2 cellular contexts compared by ENCODE assay signal in the genomic region with DNA sequence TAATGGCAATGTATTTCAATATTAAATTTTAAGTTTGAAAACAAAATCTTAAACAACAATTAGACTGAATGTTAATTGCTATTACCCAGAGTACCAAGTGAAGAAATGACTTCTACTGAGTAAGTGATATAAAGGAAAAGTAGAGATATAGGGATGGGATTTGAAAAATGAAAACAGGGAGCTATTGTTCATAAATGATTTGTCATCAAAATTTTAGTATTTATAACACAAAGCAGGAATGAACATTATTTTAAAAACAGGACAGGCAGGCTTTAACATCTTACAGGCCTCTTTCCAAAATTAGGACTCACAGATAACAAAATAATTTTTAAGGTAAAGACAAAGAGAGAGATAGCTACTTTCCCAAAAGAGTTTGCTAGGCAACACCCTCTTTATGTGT.
TF ChIP-seq lines count a peak whose summit lies in the region.

No MANE protein-coding gene starts in this region.

TF ChIP-seq in HepG2, 621 proteins besides CTCF, POLR2A, EP300 and RAD21:
- TF ChIP-seq, protein P1, sequence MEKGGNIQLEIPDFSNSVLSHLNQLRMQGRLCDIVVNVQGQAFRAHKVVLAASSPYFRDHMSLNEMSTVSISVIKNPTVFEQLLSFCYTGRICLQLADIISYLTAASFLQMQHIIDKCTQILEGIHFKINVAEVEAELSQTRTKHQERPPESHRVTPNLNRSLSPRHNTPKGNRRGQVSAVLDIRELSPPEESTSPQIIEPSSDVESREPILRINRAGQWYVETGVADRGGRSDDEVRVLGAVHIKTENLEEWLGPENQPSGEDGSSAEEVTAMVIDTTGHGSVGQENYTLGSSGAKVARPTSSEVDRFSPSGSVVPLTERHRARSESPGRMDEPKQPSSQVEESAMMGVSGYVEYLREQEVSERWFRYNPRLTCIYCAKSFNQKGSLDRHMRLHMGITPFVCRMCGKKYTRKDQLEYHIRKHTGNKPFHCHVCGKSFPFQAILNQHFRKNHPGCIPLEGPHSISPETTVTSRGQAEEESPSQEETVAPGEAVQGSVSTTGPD (CRISPR knock-in tag; IDR thresholded peaks at IDR 0.05) = no peak
- TF ChIP-seq ZNF530 (CRISPR knock-in tag; IDR thresholded peaks at IDR 0.05; ENCODE audit: low read depth) (no peak), SP140L (CRISPR knock-in tag; IDR thresholded peaks at IDR 0.05; ENCODE audit: borderline replicate concordance) (no peak), MAFF (IDR thresholded peaks at IDR 0.05; ENCODE audit: low read depth, low read length) (peak; percentile 68; the same call in 1 of the 2 replicates), ZMYM3 (CRISPR knock-in tag; IDR thresholded peaks at IDR 0.05) (no peak), ZNF577 (CRISPR knock-in tag; IDR thresholded peaks at IDR 0.05; ENCODE audit: borderline replicate concordance, low read depth) (no peak), SPEN (CRISPR knock-in tag; IDR thresholded peaks at IDR 0.05; ENCODE audit: low read depth) (no peak), ZFP36 (IDR thresholded peaks at IDR 0.05; ENCODE audit: borderline replicate concordance, low read depth, low read length, partially characterized antibody) (no peak), ZNF547 (CRISPR knock-in tag; IDR thresholded peaks at IDR 0.05) (no peak), MAFK (conservative IDR thresholded peaks at IDR 0.05 in 1 of 2, IDR thresholded peaks at IDR 0.05 in 1 of 2; ENCODE audit: low read length in 2 of 2) (peak; percentile 78 to 83), CBX2 (IDR thresholded peaks at IDR 0.05; ENCODE audit: low read depth, low read length) (no peak), CBX2 (CRISPR knock-in tag; IDR thresholded peaks at IDR 0.05; ENCODE audit: low read depth) (no peak)
- TF ChIP-seq, protein P2, sequence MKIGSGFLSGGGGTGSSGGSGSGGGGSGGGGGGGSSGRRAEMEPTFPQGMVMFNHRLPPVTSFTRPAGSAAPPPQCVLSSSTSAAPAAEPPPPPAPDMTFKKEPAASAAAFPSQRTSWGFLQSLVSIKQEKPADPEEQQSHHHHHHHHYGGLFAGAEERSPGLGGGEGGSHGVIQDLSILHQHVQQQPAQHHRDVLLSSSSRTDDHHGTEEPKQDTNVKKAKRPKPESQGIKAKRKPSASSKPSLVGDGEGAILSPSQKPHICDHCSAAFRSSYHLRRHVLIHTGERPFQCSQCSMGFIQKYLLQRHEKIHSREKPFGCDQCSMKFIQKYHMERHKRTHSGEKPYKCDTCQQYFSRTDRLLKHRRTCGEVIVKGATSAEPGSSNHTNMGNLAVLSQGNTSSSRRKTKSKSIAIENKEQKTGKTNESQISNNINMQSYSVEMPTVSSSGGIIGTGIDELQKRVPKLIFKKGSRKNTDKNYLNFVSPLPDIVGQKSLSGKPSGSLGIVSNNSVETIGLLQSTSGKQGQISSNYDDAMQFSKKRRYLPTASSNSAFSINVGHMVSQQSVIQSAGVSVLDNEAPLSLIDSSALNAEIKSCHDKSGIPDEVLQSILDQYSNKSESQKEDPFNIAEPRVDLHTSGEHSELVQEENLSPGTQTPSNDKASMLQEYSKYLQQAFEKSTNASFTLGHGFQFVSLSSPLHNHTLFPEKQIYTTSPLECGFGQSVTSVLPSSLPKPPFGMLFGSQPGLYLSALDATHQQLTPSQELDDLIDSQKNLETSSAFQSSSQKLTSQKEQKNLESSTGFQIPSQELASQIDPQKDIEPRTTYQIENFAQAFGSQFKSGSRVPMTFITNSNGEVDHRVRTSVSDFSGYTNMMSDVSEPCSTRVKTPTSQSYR (CRISPR knock-in tag; IDR thresholded peaks at IDR 0.05; ENCODE audit: borderline replicate concordance) = no peak
TF ChIP-seq in HepG2: peak in this region for 2.

TF ChIP-seq in K562, 482 proteins besides CTCF, POLR2A, EP300 and RAD21:
- TF ChIP-seq C11orf30 (IDR thresholded peaks at IDR 0.05; ENCODE audit: low read depth) = peak; percentile 44; the same call in 1 of the 2 replicates
- TF ChIP-seq BRD9 (IDR thresholded peaks at IDR 0.05; ENCODE audit: low read depth, partially characterized antibody) = no peak
- TF ChIP-seq ZNF316 (IDR thresholded peaks at IDR 0.05) = peak; percentile 70; the same call in 1 of the 2 replicates
